ENCODE assay signal across 21 cellular contexts in the genomic region with DNA sequence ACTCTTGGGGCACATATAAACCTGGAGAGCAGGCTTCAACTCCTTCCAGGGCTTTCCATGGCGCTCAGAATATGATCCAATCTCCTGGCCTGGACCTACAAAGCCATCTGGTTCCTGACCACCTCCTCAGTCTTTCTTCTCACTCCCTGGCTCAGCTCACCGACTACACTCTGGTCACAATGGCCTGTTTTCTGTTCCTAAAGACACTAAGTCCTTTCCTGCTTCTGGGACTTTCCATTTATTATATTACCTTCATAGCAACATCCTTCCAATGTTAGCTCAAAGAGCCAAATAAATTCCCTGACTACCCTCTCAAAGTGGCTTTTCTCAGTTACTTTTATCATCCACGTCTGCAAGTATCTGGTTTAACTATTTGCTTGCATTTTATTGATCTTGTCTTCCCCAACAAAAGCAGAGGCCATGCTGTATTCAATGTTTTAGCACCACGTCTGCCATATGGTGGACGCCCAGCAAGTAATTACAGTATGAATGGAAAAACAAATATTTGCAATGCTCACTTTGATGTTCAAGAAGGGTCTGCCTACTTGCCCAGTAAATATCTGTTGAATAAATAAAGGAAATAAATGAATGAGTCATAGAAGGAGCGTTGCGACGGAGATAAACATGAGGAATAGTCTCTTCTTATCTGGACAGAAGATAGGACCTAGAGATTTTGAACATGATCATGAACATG.
DNase-seq lines count a peak whose midpoint lies in the region; ATAC-seq, FAIRE-seq and TF ChIP-seq lines count a peak whose summit lies in the region.
"Had no signal": no experiment of that assay in that cellular context is flagged by ENCODE, and none has a peak within 500 bp of the region (broad histone marks: within the 10 kb centered on the region; RNA-seq: fewer than 3 reads in every experiment).

No MANE protein-coding gene starts in this region.

- H3K27ac Mint-ChIP-seq in CD4-positive, alpha-beta T cell: peak overlapping the region; percentile 25
- H3K27ac Mint-ChIP-seq: activated CD4-positive, alpha-beta T cell treated with anti-CD3 and anti-CD28 coated beads, Interleukin-2, amount 10 ng/mL, durations not matched to agents 7 days and 5 days had no signal

- RAD21 ChIA-PET in HCT116 (lab: Charles Lee; ENCODE audit: low non-redundant PET in 1 of 2, low total read pairs in 2 of 2, uncharacterized antibody in 2 of 2, unreplicated experiment in 2 of 2): no interaction called here

- H3K79me2 ChIP-seq in HCT116 (ENCODE audit: insufficient read depth, low read length): no peaks in the 10 kb centered on the region

- no peak for ATAC-seq in CD4-positive, alpha-beta T cell (ENCODE audit: poor library complexity)
- ATAC-seq in HCT116 (peak; percentile 53), foreskin keratinocyte (peak; percentile 33)
- ATAC-seq: activated T-cell treated with anti-CD3 and anti-CD28 coated beads, Interleukin-2, amount 50 U/mL, for 4 hours had no signal

- H3K4me1 Mint-ChIP-seq in CD4-positive, alpha-beta T cell (ENCODE audit: low read depth): no peaks in the 10 kb centered on the region
- H3K4me1 Mint-ChIP-seq: activated CD4-positive, alpha-beta T cell treated with anti-CD3 and anti-CD28 coated beads, Interleukin-2, amount 10 ng/mL, durations not matched to agents 7 days and 5 days had no signal

- no peaks in the 10 kb centered on the region for H4K20me1 ChIP-seq in HCT116 (ENCODE audit: insufficient read depth)

- intact Hi-C loops in CD4-positive, alpha-beta T cell (cut with DNase I, micrococcal nuclease): loop anchor here in 1 of 2 experiments (5.0 kb wide), 1 partner anchor 131 kb away; no protein-coding TSS in a partner anchor
- intact Hi-C loops in HCT116 (cut with micrococcal nuclease) (no loop called here), ovary (cut with DNase I) (no loop called here)

- CTCF ChIA-PET in CD4-positive, alpha-beta T cell (lab: Charles Lee): no interaction called here
- CTCF ChIA-PET in HCT116 (lab: Charles Lee): interaction anchor here (1.5 to 1.7 kb wide), 2 partner anchors 11 to 371 kb away, joined by 4 to 9 read pairs; no protein-coding TSS in a partner anchor

- H3K36me3 ChIP-seq in HCT116 (ENCODE audit: control insufficient read depth in 1 of 2, insufficient read depth in 2 of 2, low read length in 2 of 2) (no peaks in the 10 kb centered on the region), ovary (no peaks in the 10 kb centered on the region)

- no peaks in the 10 kb centered on the region for H3K9me2 ChIP-seq in HCT116 (ENCODE audit: insufficient read depth)
- H3K9me2 ChIP-seq: SK-N-SH had no signal

- H3K4me3 ChIP-seq in HCT116 (replicated peaks in 1 of 2; ENCODE audit: low read depth in 1 of 2, low read length in 2 of 2) (peak overlapping the region in 1 of 2 experiments; percentile 8; a peak in 1 of 4 replicates), ovary (no peak overlapping the region)
- H3K4me3 ChIP-seq: adrenal gland, heart right ventricle, MG63, testis had no signal

- TF ChIP-seq POLR2A in HCT116 (IDR thresholded peaks at IDR 0.05; ENCODE audit: borderline replicate concordance, extremely low read depth, insufficient read depth, insufficient read length) (no peak), ovary (IDR thresholded peaks at IDR 0.05) (no peak), GM12891 (IDR thresholded peaks at IDR 0.05; ENCODE audit: low read depth, low read length) (no peak)

- H3K9me3 Mint-ChIP-seq in CD4-positive, alpha-beta T cell: no peaks in the 10 kb centered on the region
- H3K9me3 Mint-ChIP-seq: activated CD4-positive, alpha-beta T cell treated with anti-CD3 and anti-CD28 coated beads, Interleukin-2, amount 10 ng/mL, durations not matched to agents 7 days and 5 days; activated T-cell treated with anti-CD3 and anti-CD28 coated beads, Interleukin-2, amount 50 U/mL, for 4 hours had no signal

- POLR2A ChIA-PET in CD4-positive, alpha-beta T cell (lab: Charles Lee): no interaction called here
- POLR2A ChIA-PET in HCT116 (lab: Charles Lee): no interaction called here

- FAIRE-seq in GM12891 (lab: Jason Lieb, UNC): no peak
- FAIRE-seq: TTC549 had no signal

- no TSS peak for BruUV-seq in HCT116 (replicated peaks; lab: Mats Ljungman, UMichigan)

- no peak for TF ChIP-seq EP300 in ovary (IDR thresholded peaks at IDR 0.05)

- DNase-seq in CD4-positive, alpha-beta T cell: no peak
- DNase-seq in HCT116 (ENCODE audit: low read depth, low spot score) (no peak), NCI-H460 (ENCODE audit: extremely low read depth, low read depth) (peak; percentile 9), foreskin keratinocyte (no peak), NOMO-1 treated with DMSO at 0.1 percent for 48 hours (lab: John Stamatoyannopoulos, UW; ENCODE audit: unreplicated experiment) (no peak), ovary (no peak), GM12891 (ENCODE audit: insufficient read length, low spot score) (no peak), activated T-cell treated with anti-CD3 and anti-CD28 coated beads for 4 hours (no peak)
- DNase-seq: activated CD4-positive, alpha-beta T cell treated with anti-CD3 and anti-CD28 coated beads, Interleukin-2, amount 10 ng/mL, durations not matched to agents 7 days and 5 days; activated T-cell treated with anti-CD3 and anti-CD28 coated beads, Interleukin-2, amount 50 U/mL, for 4 hours; AML-193; heart right ventricle; kidney glomerular epithelial cell; midbrain; NCI-H2171 treated with DMSO at 0.1 percent for 48 hours; nucleus accumbens; SK-N-SH; testis had no signal

- H3K27ac ChIP-seq in CD4-positive, alpha-beta T cell (ENCODE audit: low read depth, low read length): no peak overlapping the region
- peak overlapping the region; percentile 0; the same call in 1 of the 2 replicates for H3K27ac ChIP-seq in HCT116 (ENCODE audit: low read depth, low read length)
- no peak overlapping the region for H3K27ac ChIP-seq in foreskin keratinocyte
- H3K27ac ChIP-seq in ovary: no peak overlapping the region
- H3K27ac ChIP-seq: adrenal gland, heart right ventricle, testis had no signal

- peak overlapping the region; percentile 53 for H3K4me2 ChIP-seq in HCT116 (ENCODE audit: low read length)
- H3K4me2 ChIP-seq: SK-N-SH had no signal

- H3K9ac ChIP-seq in HCT116 (ENCODE audit: low read length): no peak overlapping the region
- H3K9ac ChIP-seq: SK-N-SH had no signal

- TF ChIP-seq RAD21 in HCT116 (IDR thresholded peaks at IDR 0.05; ENCODE audit: low read depth): no peak

- peak overlapping the region; percentile 75 for H2AFZ ChIP-seq in HCT116 (ENCODE audit: low read depth, low read length, poor library complexity, severe bottlenecking)

- no peaks in the 10 kb centered on the region for H3K27me3 Mint-ChIP-seq in CD4-positive, alpha-beta T cell
- H3K27me3 Mint-ChIP-seq: activated CD4-positive, alpha-beta T cell treated with anti-CD3 and anti-CD28 coated beads, Interleukin-2, amount 10 ng/mL, durations not matched to agents 7 days and 5 days had no signal

- 88 to 91% (median 89%) methylated on average over 8 of the region's 8 CpGs for WGBS in ovary, 3 donors

- no peaks in the 10 kb centered on the region for H3K9me3 ChIP-seq in CD4-positive, alpha-beta T cell (ENCODE audit: control insufficient read depth, low read length)
- no peaks in the 10 kb centered on the region for H3K9me3 ChIP-seq in HCT116 (ENCODE audit: control insufficient read depth in 1 of 2, insufficient read depth in 1 of 2, low read depth in 1 of 2, low read length in 2 of 2)
- H3K9me3 ChIP-seq in ovary: no peaks in the 10 kb centered on the region
- H3K9me3 ChIP-seq: adrenal gland, heart right ventricle, MG63, SK-N-SH, testis had no signal

- no peak overlapping the region for H3K4me3 Mint-ChIP-seq in CD4-positive, alpha-beta T cell
- H3K4me3 Mint-ChIP-seq: activated CD4-positive, alpha-beta T cell treated with anti-CD3 and anti-CD28 coated beads, Interleukin-2, amount 10 ng/mL, durations not matched to agents 7 days and 5 days; activated T-cell treated with anti-CD3 and anti-CD28 coated beads, Interleukin-2, amount 50 U/mL, for 4 hours had no signal

- H3K27me3 ChIP-seq in CD4-positive, alpha-beta T cell (ENCODE audit: control insufficient read depth, insufficient read depth, low read length): no peaks in the 10 kb centered on the region
- H3K27me3 ChIP-seq in HCT116 (ENCODE audit: insufficient read depth, low read length): no peaks in the 10 kb centered on the region
- H3K27me3 ChIP-seq in foreskin keratinocyte: no peaks in the 10 kb centered on the region
- no peaks in the 10 kb centered on the region for H3K27me3 ChIP-seq in ovary
- H3K27me3 ChIP-seq: adrenal gland, heart right ventricle, MG63, testis had no signal

- H3K4me1 ChIP-seq in HCT116 (ENCODE audit: control insufficient read depth in 1 of 2, insufficient read depth in 2 of 2, low read length in 2 of 2) (peaks cover 7 to 12% of the 10 kb centered on the region in 2 experiments), foreskin keratinocyte (no peaks in the 10 kb centered on the region), ovary (ENCODE audit: insufficient read depth) (no peaks in the 10 kb centered on the region)
- H3K4me1 ChIP-seq: adrenal gland, testis had no signal

- peaks cover 96% of the 10 kb centered on the region for H3K36me3 Mint-ChIP-seq in CD4-positive, alpha-beta T cell (ENCODE audit: low read depth)

- TF ChIP-seq CTCF in CD4-positive, alpha-beta T cell (IDR thresholded peaks at IDR 0.05): no peak
- TF ChIP-seq CTCF in HCT116 (IDR thresholded peaks at IDR 0.05 in 2 of 3, conservative IDR thresholded peaks at IDR 0.05 in 1 of 3; ENCODE audit: borderline replicate concordance in 1 of 3, insufficient read depth in 1 of 3, low read depth in 2 of 3, low read length in 2 of 3): no peak
- TF ChIP-seq CTCF in foreskin keratinocyte (conservative IDR thresholded peaks at IDR 0.05): no peak
- TF ChIP-seq CTCF in ovary (IDR thresholded peaks at IDR 0.05): no peak

TF ChIP-seq in HCT116, 20 proteins besides CTCF, POLR2A, EP300 and RAD21 (continues in another document):
- no peak for TF ChIP-seq EZH2phosphoT487 (IDR thresholded peaks at IDR 0.05; ENCODE audit: borderline replicate concordance)

TF ChIP-seq in GM12891, 5 proteins besides CTCF, POLR2A, EP300 and RAD21:
- TF ChIP-seq PAX5 (IDR thresholded peaks at IDR 0.05; ENCODE audit: insufficient read depth, low read length, severe bottlenecking) (no peak), SPI1 (IDR thresholded peaks at IDR 0.05; ENCODE audit: low read depth, low read length) (no peak), TAF1 (IDR thresholded peaks at IDR 0.05; ENCODE audit: low read depth, low read length) (no peak), POLR2AphosphoS5 (IDR thresholded peaks at IDR 0.05; ENCODE audit: low read depth, low read length) (no peak), POU2F2 (IDR thresholded peaks at IDR 0.05; ENCODE audit: low read depth, low read length) (no peak)
TF ChIP-seq in GM12891: peak in this region for 0.
